In the genomic region with DNA sequence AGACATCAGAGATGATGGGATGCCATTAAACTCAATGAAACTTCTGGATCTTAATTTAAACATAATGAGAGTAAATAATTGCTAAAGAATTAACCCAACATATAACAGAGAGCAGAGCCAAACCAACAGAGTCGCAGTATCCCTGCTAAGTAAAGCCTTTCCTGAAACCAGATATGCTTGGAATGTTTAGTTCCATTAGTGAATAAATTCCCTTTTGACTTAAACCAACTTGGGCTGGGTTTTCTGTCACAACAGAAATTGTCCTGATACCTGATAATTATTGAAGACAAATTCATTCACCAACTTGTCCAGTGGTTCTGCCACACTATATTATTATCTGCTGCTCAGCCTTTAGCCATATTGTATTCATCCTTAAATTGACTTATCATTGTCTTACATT, we compare ENCODE assay signal across 14 cellular contexts.
DNase-seq lines count a peak whose midpoint lies in the region; ATAC-seq and TF ChIP-seq lines count a peak whose summit lies in the region.
"Had no signal": no experiment of that assay in that cellular context is flagged by ENCODE, and none has a peak within 500 bp of the region (broad histone marks: within the 10 kb centered on the region; RNA-seq: fewer than 3 reads in every experiment).

No MANE protein-coding gene starts in this region.

- CTCF ChIA-PET in PC-3 (lab: Charles Lee) (no interaction called here), MCF 10A (lab: Yijun Ruan, JAX) (no interaction called here)

- no peak overlapping the region for H3K27ac ChIP-seq in PC-3 (ENCODE audit: low read length)
- no peak overlapping the region for H3K27ac ChIP-seq in smooth muscle cell (ENCODE audit: low read depth)
- H3K27ac ChIP-seq: BLaER1 treated with 17β-estradiol and CSF1 and Interleukin-3, amounts not matched to agents 10 nM and 100 nM had no signal

- H2AFZ ChIP-seq in PC-3 (ENCODE audit: low read length) (0 out of 2 replicates have a peak overlapping the region, but pooled peaks have one; percentile 51), smooth muscle cell (ENCODE audit: low read depth) (no peak overlapping the region)

- H3K4me3 ChIP-seq in PC-3 (ENCODE audit: low read length), result no peak overlapping the region
- no peak overlapping the region for H3K4me3 ChIP-seq in smooth muscle cell
- H3K4me3 ChIP-seq: BLaER1 treated with 17β-estradiol and CSF1 and Interleukin-3, amounts not matched to agents 10 nM and 100 nM had no signal

- no peak for TF ChIP-seq CTCF in PC-3 (conservative IDR thresholded peaks at IDR 0.05; ENCODE audit: low read depth, low read length)
- no peak for TF ChIP-seq CTCF in smooth muscle cell (IDR thresholded peaks at IDR 0.05; ENCODE audit: borderline replicate concordance, insufficient read depth, poor library complexity, severe bottlenecking)
- TF ChIP-seq CTCF in MCF 10A (IDR thresholded peaks at IDR 0.05; ENCODE audit: unreplicated experiment), result no peak
- TF ChIP-seq CTCF in glutamatergic neuron (IDR thresholded peaks at IDR 0.05; ENCODE audit: partially characterized antibody, unreplicated experiment), result no peak

- BruUV-seq in PC-3 (replicated peaks; lab: Mats Ljungman, UMichigan) (no TSS peak), MCF 10A (replicated peaks; lab: Mats Ljungman, UMichigan) (no TSS peak)

- 27% methylated on average over 1 of the region's 1 CpG for WGBS in smooth muscle cell (ENCODE audit: low lambda C conversion rate)

- DNase-seq in PC-3 (no peak), astrocyte of the hippocampus (ENCODE audit: low read depth, low spot score) (peak; percentile 48), myocyte (ENCODE audit: low read depth) (peak; percentile 13), smooth muscle cell (lab: John Stamatoyannopoulos, UW; ENCODE audit: unreplicated experiment) (no peak), MCF 10A (ENCODE audit: unreplicated experiment) (no peak), mucosa of gallbladder (ENCODE audit: low spot score) (no peak), glutamatergic neuron (no peak)
- DNase-seq: Calu3; CD8-positive, alpha-beta T cell; DMS79 treated with DMSO at 0.1 percent for 48 hours; GF-D8; H9 had no signal

- H3K9me3 Mint-ChIP-seq in MCF 10A (ENCODE audit: unreplicated experiment) (no peaks in the 10 kb centered on the region), glutamatergic neuron (ENCODE audit: unreplicated experiment) (no peaks in the 10 kb centered on the region)
- H3K9me3 Mint-ChIP-seq: CD8-positive, alpha-beta T cell; H9 had no signal

- H3F3A ChIP-seq in PC-3 (ENCODE audit: low read length, unreplicated experiment), result no peaks in the 10 kb centered on the region
- H3F3A ChIP-seq in smooth muscle cell (ENCODE audit: low read depth), result no peaks in the 10 kb centered on the region

- no peak overlapping the region for H3K9ac ChIP-seq in PC-3 (ENCODE audit: low read length)
- H3K9ac ChIP-seq in smooth muscle cell (ENCODE audit: low read depth), result no peak overlapping the region
- H3K9ac ChIP-seq: BLaER1 treated with 17β-estradiol and CSF1 and Interleukin-3, amounts not matched to agents 10 nM and 100 nM had no signal

- intact Hi-C loops in PC-3 (cut with micrococcal nuclease) (loop anchor here (5.0 to 10.0 kb wide), 2 partner anchors 196 to 264 kb away; no protein-coding TSS in a partner anchor), MCF 10A (cut with micrococcal nuclease) (no loop called here)

- H3K27me3 ChIP-seq in PC-3 (ENCODE audit: low read length) (no peaks in the 10 kb centered on the region), smooth muscle cell (ENCODE audit: low read depth) (no peaks in the 10 kb centered on the region)
- H3K27me3 ChIP-seq: BLaER1 treated with 17β-estradiol and CSF1 and Interleukin-3, amounts not matched to agents 10 nM and 100 nM had no signal

- peaks cover 11% of the 10 kb centered on the region for H3K4me1 ChIP-seq in PC-3 (ENCODE audit: insufficient read depth, low read length)
- peaks cover 10% of the 10 kb centered on the region for H3K4me1 ChIP-seq in smooth muscle cell (ENCODE audit: low read depth)
- H3K4me1 ChIP-seq: BLaER1 treated with 17β-estradiol and CSF1 and Interleukin-3, amounts not matched to agents 10 nM and 100 nM had no signal

- H3K9me2 ChIP-seq in PC-3 (replicated peaks; ENCODE audit: low read length), result no peaks in the 10 kb centered on the region

- no peaks in the 10 kb centered on the region for H3K9me3 ChIP-seq in PC-3 (ENCODE audit: low read length)
- H3K9me3 ChIP-seq in smooth muscle cell (replicated peaks; ENCODE audit: low read depth), result no peaks in the 10 kb centered on the region
- H3K9me3 ChIP-seq: BLaER1 treated with 17β-estradiol and CSF1 and Interleukin-3, amounts not matched to agents 10 nM and 100 nM had no signal

- H3K36me3 ChIP-seq in PC-3 (ENCODE audit: low read depth, low read length), result no peaks in the 10 kb centered on the region
- H3K36me3 ChIP-seq in smooth muscle cell (ENCODE audit: low read depth), result no peaks in the 10 kb centered on the region
- H3K36me3 ChIP-seq: BLaER1 treated with 17β-estradiol and CSF1 and Interleukin-3, amounts not matched to agents 10 nM and 100 nM had no signal

- H4K20me1 ChIP-seq in PC-3 (ENCODE audit: low read length) (no peaks in the 10 kb centered on the region), smooth muscle cell (ENCODE audit: low read depth) (no peaks in the 10 kb centered on the region)
- H4K20me1 ChIP-seq: BLaER1 treated with 17β-estradiol and CSF1 and Interleukin-3, amounts not matched to agents 10 nM and 100 nM had no signal

- H3K36me3 Mint-ChIP-seq in MCF 10A (ENCODE audit: insufficient read depth, unreplicated experiment) (no peaks in the 10 kb centered on the region), glutamatergic neuron (ENCODE audit: unreplicated experiment) (no peaks in the 10 kb centered on the region)
- H3K36me3 Mint-ChIP-seq: CD8-positive, alpha-beta T cell had no signal

- peak overlapping the region; percentile 44 for H3K4me2 ChIP-seq in PC-3 (ENCODE audit: low read length)
- peak overlapping the region; percentile 31 for H3K4me2 ChIP-seq in smooth muscle cell
- H3K4me2 ChIP-seq: BLaER1 treated with 17β-estradiol and CSF1 and Interleukin-3, amounts not matched to agents 10 nM and 100 nM had no signal

- H3K4me3 Mint-ChIP-seq in MCF 10A (ENCODE audit: unreplicated experiment) (no peak overlapping the region), glutamatergic neuron (ENCODE audit: unreplicated experiment) (no peak overlapping the region)
- H3K4me3 Mint-ChIP-seq: B cell; CD8-positive, alpha-beta T cell; H9 had no signal

- H3K27ac Mint-ChIP-seq in MCF 10A (ENCODE audit: low read depth, unreplicated experiment) (no peak overlapping the region), glutamatergic neuron (ENCODE audit: unreplicated experiment) (no peak overlapping the region)
- H3K27ac Mint-ChIP-seq: B cell; CD8-positive, alpha-beta T cell; H9 had no signal

- POLR2A ChIA-PET in PC-3 (lab: Charles Lee; ENCODE audit: unreplicated experiment), result no interaction called here
- POLR2A ChIA-PET in MCF 10A (lab: Yijun Ruan, JAX), result no interaction called here

- no peaks in the 10 kb centered on the region for H3K79me2 ChIP-seq in PC-3 (ENCODE audit: low read length)
- no peaks in the 10 kb centered on the region for H3K79me2 ChIP-seq in smooth muscle cell (ENCODE audit: low read depth)

- ATAC-seq in PC-3, result no peak
- ATAC-seq: CD8-positive, alpha-beta T cell had no signal

- H3K27me3 Mint-ChIP-seq in MCF 10A (ENCODE audit: insufficient read depth, unreplicated experiment) (no peaks in the 10 kb centered on the region), glutamatergic neuron (ENCODE audit: unreplicated experiment) (peaks cover 5% of the 10 kb centered on the region)

- H3K4me1 Mint-ChIP-seq in MCF 10A (ENCODE audit: insufficient read depth, unreplicated experiment), result no peaks in the 10 kb centered on the region
- peaks cover 13% of the 10 kb centered on the region for H3K4me1 Mint-ChIP-seq in glutamatergic neuron (ENCODE audit: low read depth, unreplicated experiment)
- H3K4me1 Mint-ChIP-seq: B cell had no signal

Comparison
In these comparisons a context has a peak if more than half of its experiments do, and no peak if none do; other contexts are left out.
1. DNase-seq: peak in astrocyte of the hippocampus (single experiment) and myocyte (single experiment); none in PC-3 (single experiment), smooth muscle cell (single experiment), MCF 10A (single experiment), mucosa of gallbladder (single experiment) and glutamatergic neuron (single experiment).